Comparison of ENCODE assay signal across 19 cellular contexts in the genomic region with DNA sequence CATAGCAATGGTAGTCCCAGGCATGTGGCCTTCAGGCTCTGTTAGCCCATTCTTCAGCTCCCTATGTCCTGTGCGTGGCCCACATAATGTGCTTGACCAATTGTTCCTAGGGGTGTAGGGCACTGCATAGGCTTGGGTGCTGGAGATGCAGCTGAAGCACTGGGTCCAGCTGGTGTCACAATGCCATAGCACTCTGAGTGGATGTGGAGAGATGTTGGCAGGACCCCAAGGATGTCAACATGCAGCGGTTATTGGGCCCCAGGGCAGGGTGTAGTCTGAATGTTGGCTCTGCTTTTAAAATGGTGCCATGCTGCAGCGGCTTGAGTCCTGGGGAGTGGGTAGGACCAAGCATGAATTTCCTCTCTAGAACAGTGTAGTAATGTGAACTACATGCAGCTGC.
"Had no signal": no experiment of that assay in that cellular context is flagged by ENCODE, and none has a peak within 500 bp of the region (broad histone marks: within the 10 kb centered on the region; RNA-seq: fewer than 3 reads in every experiment).

No MANE protein-coding gene starts in this region.

- H3K27ac ChIP-seq: breast epithelium, right lobe of liver, skin epidermis, tibial artery had no signal

- H3K4me1 ChIP-seq: breast epithelium, right lobe of liver had no signal

- H3K9me3 ChIP-seq: breast epithelium, right lobe of liver, tibial artery had no signal

- H3K4me3 ChIP-seq: breast epithelium, right lobe of liver, skin epidermis, tibial artery had no signal

- H3K36me3 ChIP-seq: breast epithelium, right lobe of liver, tibial artery had no signal

- DNase-seq: activated CD4-positive, alpha-beta T cell treated with anti-CD3 and anti-CD28 coated beads for 1 hour; activated CD4-positive, alpha-beta T cell treated with anti-CD3 and anti-CD28 coated beads, Interleukin-2, amount 50 U/mL, for 1 hour; activated CD8-positive, alpha-beta T cell treated with anti-CD3 and anti-CD28 coated beads, Interleukin-2, amount 10 ng/mL, durations not matched to agents 7 days and 5 days; activated gamma-delta T cell treated with Interleukin-2 at 50 U/mL for 16 hours; effector memory CD4-positive, alpha-beta T cell; foreskin melanocyte; immature natural killer cell; left ventricle myocardium superior; occipital lobe; right lobe of liver; stimulated activated CD4-positive, alpha-beta T cell treated with anti-CD3 and anti-CD28 coated beads, Interleukin-1b, Interleukin-23, amount 100 ng/mL, for 48 hours; stimulated activated naive CD8-positive, alpha-beta T cell treated with anti-CD3 and anti-CD28 coated beads, Interleukin-15, amount 100 ng/mL, for 72 hours; T-helper 9 cell; tibial artery had no signal

- ATAC-seq: activated CD8-positive, alpha-beta T cell treated with anti-CD3 and anti-CD28 coated beads, Interleukin-2, amount 10 ng/mL, durations not matched to agents 7 days and 5 days; esophagus mucosa; left ventricle myocardium superior; stimulated activated naive CD8-positive, alpha-beta T cell treated with anti-CD3 and anti-CD28 coated beads, Interleukin-15, amount 100 ng/mL, for 72 hours had no signal

- H3K27me3 ChIP-seq: breast epithelium, right lobe of liver, tibial artery had no signal

- FAIRE-seq: astrocyte, colon had no signal
